Comparison of ENCODE assay signal across 21 cellular contexts in the genomic region with DNA sequence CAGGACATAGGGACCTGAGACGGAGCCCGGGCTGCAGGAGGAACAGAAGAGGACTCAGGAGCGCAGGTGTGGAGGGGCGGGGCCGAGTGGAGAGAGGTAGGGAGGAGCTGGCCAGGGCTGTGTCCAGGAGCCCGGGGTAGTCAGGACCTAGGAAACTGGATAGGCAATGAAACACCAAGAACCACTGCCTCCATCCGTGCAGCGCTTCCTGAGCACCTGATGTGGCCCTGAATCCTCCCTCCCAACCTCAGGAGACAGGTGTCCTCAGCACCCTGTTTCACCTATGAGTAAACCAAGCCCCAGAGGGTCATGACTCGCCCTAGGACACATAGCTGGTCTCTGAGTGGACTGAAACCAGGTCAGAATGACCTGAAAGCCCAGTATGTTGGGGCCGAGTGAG.
DNase-seq lines count a peak whose midpoint lies in the region; ATAC-seq, FAIRE-seq and TF ChIP-seq lines count a peak whose summit lies in the region.
"Had no signal": no experiment of that assay in that cellular context is flagged by ENCODE, and none has a peak within 500 bp of the region (broad histone marks: within the 10 kb centered on the region; RNA-seq: fewer than 3 reads in every experiment).

No MANE protein-coding gene starts in this region.

- H3K27ac ChIP-seq in neuronal stem cell (replicated peaks; ENCODE audit: low read length) (no peak overlapping the region), gastroesophageal sphincter (no peak overlapping the region)
- H3K27ac ChIP-seq: heart left ventricle, prostate gland, suprapubic skin had no signal

- no peak overlapping the region for H2BK15ac ChIP-seq in neuronal stem cell (ENCODE audit: low read length)

- DNase-seq in DMS53 treated with DMSO at 0.1 percent for 48 hours (lab: John Stamatoyannopoulos, UW; ENCODE audit: unreplicated experiment) (peak; percentile 52), NCI-H146 (lab: John Stamatoyannopoulos, UW) (peak; percentile 75), bronchial epithelial cell (ENCODE audit: low read depth) (no peak), neuronal stem cell (ENCODE audit: low spot score) (no peak)
- DNase-seq: activated CD4-positive, alpha-beta T cell treated with anti-CD3 and anti-CD28 coated beads, Interleukin-2, amount 10 ng/mL, durations not matched to agents 24 days and 14 days; activated naive CD4-positive, alpha-beta T cell treated with anti-CD3 and anti-CD28 coated beads, Interleukin-2, amount 50 U/mL, for 16 hours; activated T-cell treated with anti-CD3 and anti-CD28 coated beads, Interleukin-2, amount 50 U/mL, for 72 hours; C1 segment of cervical spinal cord; heart left ventricle; NCI-H1105; NCI-H524 treated with DMSO at 0.1 percent for 48 hours; OCI-M1; T-cell had no signal

- no peak overlapping the region for H3K14ac ChIP-seq in neuronal stem cell (ENCODE audit: low read length)

- no peak overlapping the region for H3K4ac ChIP-seq in neuronal stem cell (ENCODE audit: low read length)

- no peak overlapping the region for H3K9ac ChIP-seq in neuronal stem cell (ENCODE audit: low read depth, low read length, poor library complexity)

- H4K91ac ChIP-seq in neuronal stem cell (ENCODE audit: low read depth, low read length, poor library complexity), result no peak overlapping the region

- WGBS in neuronal stem cell (ENCODE audit: extremely low coverage in 2 of 2, insufficient read length in 2 of 2, insufficient replicate concordance in 1 of 2), 2 donors, result no CpG with 5 or more reads among the region's 10 CpGs
- WGBS in gastroesophageal sphincter (ENCODE audit: low coverage in 1 of 2), 2 donors, result 47% methylated on average over 3 of the region's 10 CpGs; no CpG with 5 or more reads in 1 of the 2 donors

- TF ChIP-seq POLR2A in gastroesophageal sphincter (IDR thresholded peaks at IDR 0.05), result peak in 1 of 2 donors; percentile 1

- ATAC-seq in HG03039 (IDR thresholded peaks at IDR 0.05; ENCODE audit: unreplicated experiment) (no peak), HG03521 (IDR thresholded peaks at IDR 0.05; ENCODE audit: unreplicated experiment) (no peak), gastroesophageal sphincter (no peak), GM18519 (IDR thresholded peaks at IDR 0.05; ENCODE audit: low FRiP score, unreplicated experiment) (no peak)
- ATAC-seq: activated T-cell treated with anti-CD3 and anti-CD28 coated beads, Interleukin-2, amount 50 U/mL, for 72 hours; heart left ventricle; T-cell had no signal

- no peak for TF ChIP-seq CTCF in bronchial epithelial cell (IDR thresholded peaks at IDR 0.05; ENCODE audit: insufficient read depth, low read length, severe bottlenecking)
- no peak for TF ChIP-seq CTCF in gastroesophageal sphincter (IDR thresholded peaks at IDR 0.05)

- peak; percentile 13 for FAIRE-seq in bronchial epithelial cell (lab: Jason Lieb, UNC)
- FAIRE-seq: endothelial cell of umbilical vein, GM18507 had no signal

- H3K4me3 ChIP-seq in bronchial epithelial cell (ENCODE audit: low read depth, low read length), result no peak overlapping the region
- no peak overlapping the region for H3K4me3 ChIP-seq in neuronal stem cell (ENCODE audit: low read length in 2 of 2)
- no peak overlapping the region for H3K4me3 ChIP-seq in gastroesophageal sphincter
- H3K4me3 ChIP-seq: heart left ventricle, prostate gland, suprapubic skin had no signal

- peak overlapping the region; percentile 65 for H2AK5ac ChIP-seq in neuronal stem cell (ENCODE audit: low read depth, low read length)

- H2BK120ac ChIP-seq in neuronal stem cell (ENCODE audit: low read depth, low read length), result no peak overlapping the region

- H3K23ac ChIP-seq in neuronal stem cell (ENCODE audit: low read depth, low read length, poor library complexity), result no peak overlapping the region

- H3K9me3 ChIP-seq in neuronal stem cell (replicated peaks in 1 of 2; ENCODE audit: control insufficient read depth in 2 of 2, insufficient read depth in 1 of 2, low read depth in 1 of 2, low read length in 2 of 2) (no peaks in the 10 kb centered on the region), gastroesophageal sphincter (no peaks in the 10 kb centered on the region)
- H3K9me3 ChIP-seq: heart left ventricle, prostate gland, suprapubic skin had no signal

- peak overlapping the region; percentile 18 for H2BK12ac ChIP-seq in neuronal stem cell (ENCODE audit: low read length)

- no peak overlapping the region for H2AFZ ChIP-seq in neuronal stem cell (ENCODE audit: low read length)

- H3K4me2 ChIP-seq in neuronal stem cell (ENCODE audit: insufficient read depth, low read length, poor library complexity, severe bottlenecking), result no peak overlapping the region

- H2BK5ac ChIP-seq in neuronal stem cell (ENCODE audit: low read length), result no peak overlapping the region

- H3K27me3 ChIP-seq in bronchial epithelial cell (ENCODE audit: control insufficient read depth, insufficient read depth, low read length) (no peaks in the 10 kb centered on the region), neuronal stem cell (ENCODE audit: control insufficient read depth in 3 of 3, insufficient read depth in 3 of 3, low read depth in 1 of 3, low read length in 3 of 3) (peaks cover 0 to 5% (median 0%) of the 10 kb centered on the region in 3 experiments), gastroesophageal sphincter (peaks cover 23% of the 10 kb centered on the region)
- H3K27me3 ChIP-seq: suprapubic skin had no signal

- no peak overlapping the region for H4K8ac ChIP-seq in neuronal stem cell (ENCODE audit: low read depth, low read length)

- H3K4me1 ChIP-seq in neuronal stem cell (ENCODE audit: control insufficient read depth in 2 of 2, insufficient read depth in 1 of 2, low read depth in 1 of 2, low read length in 2 of 2) (peaks cover 0 to 5% of the 10 kb centered on the region in 2 donors), gastroesophageal sphincter (no peaks in the 10 kb centered on the region)
- H3K4me1 ChIP-seq: heart left ventricle, prostate gland, suprapubic skin had no signal

- H3K36me3 ChIP-seq in bronchial epithelial cell (ENCODE audit: control insufficient read depth, insufficient read depth, low read length) (no peaks in the 10 kb centered on the region), neuronal stem cell (replicated peaks in 1 of 2; ENCODE audit: control insufficient read depth in 2 of 2, insufficient read depth in 2 of 2, low read length in 2 of 2) (no peaks in the 10 kb centered on the region), gastroesophageal sphincter (no peaks in the 10 kb centered on the region)
- H3K36me3 ChIP-seq: heart left ventricle, prostate gland, suprapubic skin had no signal

- H3K18ac ChIP-seq in neuronal stem cell (ENCODE audit: low read length), result no peak overlapping the region

- TF ChIP-seq EP300 in gastroesophageal sphincter (IDR thresholded peaks at IDR 0.05), result no peak

- no peaks in the 10 kb centered on the region for H3K79me1 ChIP-seq in neuronal stem cell (ENCODE audit: low read depth, low read length)

Comparison
In these comparisons a context has a peak if more than half of its experiments do, and no peak if none do; other contexts are left out.
1. DNase-seq: peak in DMS53 treated with DMSO at 0.1 percent for 48 hours (single experiment) and NCI-H146 (single experiment); none in bronchial epithelial cell (single experiment) and neuronal stem cell (single experiment).